In the genomic region with DNA sequence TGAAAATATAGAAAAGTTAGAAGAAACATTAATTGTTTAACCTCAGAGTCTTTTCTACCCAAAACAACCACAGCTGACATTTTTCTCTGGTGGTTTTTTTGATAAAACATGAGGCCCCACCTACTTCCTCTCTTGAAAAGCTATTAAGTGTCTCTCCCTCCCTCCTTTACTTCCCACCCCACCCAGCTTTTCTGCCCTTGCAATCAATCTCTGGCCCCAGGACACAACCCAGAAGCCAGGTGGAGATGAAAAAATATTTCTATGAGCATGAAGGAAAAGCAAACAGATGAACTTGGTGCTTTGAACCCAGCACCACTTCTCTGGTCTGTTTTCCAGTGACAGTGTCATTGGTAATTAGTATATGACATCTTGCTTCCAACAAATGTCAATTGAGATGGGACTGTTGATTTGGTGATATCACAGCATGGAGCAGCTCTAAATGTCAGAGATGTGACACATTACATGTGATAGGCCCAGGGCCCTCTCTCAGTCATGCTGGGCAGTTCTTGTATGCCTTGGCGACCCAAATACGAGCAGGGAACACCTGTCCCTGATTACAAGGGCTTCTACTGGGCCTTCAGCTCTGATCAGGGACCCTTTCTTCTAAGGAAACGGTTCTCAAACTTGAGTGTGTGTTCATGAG, we compare ENCODE assay signal across 13 cellular contexts. TPM values are rescaled to one million over a fixed set of nuclear protein-coding genes. Genes with fewer than 3 reads are reported as not detected.
A peak's percentile ranks its signal among the peaks of the same experiment; 100 is the strongest.
DNase-seq lines count a peak whose midpoint lies in the region; ATAC-seq and TF ChIP-seq lines count a peak whose summit lies in the region.
"Had no signal": no experiment of that assay in that cellular context is flagged by ENCODE, and none has a peak within 500 bp of the region (broad histone marks: within the 10 kb centered on the region; RNA-seq: fewer than 3 reads in every experiment).

No MANE protein-coding gene starts in this region.

- peak; percentile 24 for DNase-seq in NCI-H510A treated with DMSO at 0.1 percent for 48 hours (lab: John Stamatoyannopoulos, UW)
- DNase-seq in NCI-H510A (lab: John Stamatoyannopoulos, UW) = no peak
- DNase-seq in NCI-H69 (lab: John Stamatoyannopoulos, UW) = peak; percentile 40
- DNase-seq in activated T-cell treated with anti-CD3 and anti-CD28 coated beads, Interleukin-2, amount 50 U/mL, for 24 hours = no peak
- no peak for DNase-seq in natural killer cell
- no peak for DNase-seq in kidney tubule cell (ENCODE audit: low spot score)
- no peak for DNase-seq in NCI-H1436 treated with DMSO at 0.1 percent for 48 hours (lab: John Stamatoyannopoulos, UW)
- DNase-seq in GM23248 = no peak
- DNase-seq: EL had no signal

- no peaks in the 10 kb centered on the region for H3K27me3 Mint-ChIP-seq in activated T-cell treated with anti-CD3 and anti-CD28 coated beads, Interleukin-2, amount 50 U/mL, for 24 hours
- H3K27me3 Mint-ChIP-seq in natural killer cell (ENCODE audit: low read depth in 2 of 2) = no peaks in the 10 kb centered on the region

- whole genome bisulfite sequencing in GM23248 (ENCODE audit: low coverage in 1 of 2, low lambda C conversion rate in 2 of 2, missing lambda C conversion rate in 2 of 2), 2 experiments = 44% methylated on average over 3 of the region's 3 CpGs

- no peak overlapping the region for H3K9ac ChIP-seq in GM23248

- H4K20me1 ChIP-seq in GM23248 (ENCODE audit: insufficient read depth) = no peaks in the 10 kb centered on the region

- no peaks in the 10 kb centered on the region for H3K9me2 ChIP-seq in GM23248 (ENCODE audit: insufficient read depth)

- H3F3A ChIP-seq in GM23248 (ENCODE audit: insufficient read depth) = no peaks in the 10 kb centered on the region

- peaks cover 71% of the 10 kb centered on the region for H3K4me1 Mint-ChIP-seq in activated T-cell treated with anti-CD3 and anti-CD28 coated beads, Interleukin-2, amount 50 U/mL, for 24 hours (ENCODE audit: low read depth)
- H3K4me1 Mint-ChIP-seq in natural killer cell = peaks cover 68 to 72% of the 10 kb centered on the region in 2 donors
- H3K4me1 Mint-ChIP-seq: nephron had no signal

- H3K4me2 ChIP-seq in GM23248 (ENCODE audit: unreplicated experiment) = no peak overlapping the region

- H3K4me3 Mint-ChIP-seq in activated T-cell treated with anti-CD3 and anti-CD28 coated beads, Interleukin-2, amount 50 U/mL, for 24 hours = peak overlapping the region; percentile 46
- peak overlapping the region; percentile 68 for H3K4me3 Mint-ChIP-seq in natural killer cell
- H3K4me3 Mint-ChIP-seq: nephron had no signal

- no peaks in the 10 kb centered on the region for H3K79me2 ChIP-seq in GM23248 (ENCODE audit: insufficient read depth)

- no peaks in the 10 kb centered on the region for H3K4me1 ChIP-seq in GM23248 (ENCODE audit: insufficient read depth)

- no peak for TF ChIP-seq CTCF in natural killer cell (IDR thresholded peaks at IDR 0.05)

- peak overlapping the region; percentile 87 for H3K27ac Mint-ChIP-seq in activated T-cell treated with anti-CD3 and anti-CD28 coated beads, Interleukin-2, amount 50 U/mL, for 24 hours
- peak overlapping the region; percentile 89 to 96 for H3K27ac Mint-ChIP-seq in natural killer cell
- H3K27ac Mint-ChIP-seq: nephron had no signal

- H3K36me3 Mint-ChIP-seq in activated T-cell treated with anti-CD3 and anti-CD28 coated beads, Interleukin-2, amount 50 U/mL, for 24 hours (ENCODE audit: low read depth) = peaks cover 2% of the 10 kb centered on the region
- peaks cover 16% of the 10 kb centered on the region for H3K36me3 Mint-ChIP-seq in natural killer cell

- H3K27me3 ChIP-seq in GM23248 (replicated peaks; ENCODE audit: insufficient read depth) = peaks cover 21% of the 10 kb centered on the region

- H2AFZ ChIP-seq in GM23248 = no peak overlapping the region

- H3K27ac ChIP-seq in GM23248 = no peak overlapping the region

- intact Hi-C loops in natural killer cell (cut with micrococcal nuclease) = loop anchor here (1.0 to 2.0 kb wide), 2 partner anchors 16 to 54 kb away; no protein-coding TSS in a partner anchor

- ATAC-seq in natural killer cell = peak; percentile 38 to 46 (median 41)
- ATAC-seq: esophagus mucosa had no signal

- in situ Hi-C loops in GM23248 (cut with MboI) = no loop called here

- no peak overlapping the region for H3K4me3 ChIP-seq in GM23248
- H3K4me3 ChIP-seq: skin epidermis had no signal

- H3K36me3 ChIP-seq in GM23248 (ENCODE audit: low read depth) = no peaks in the 10 kb centered on the region

- H3K9me3 ChIP-seq in GM23248 (ENCODE audit: low read depth) = no peaks in the 10 kb centered on the region

- H3K9me3 Mint-ChIP-seq in activated T-cell treated with anti-CD3 and anti-CD28 coated beads, Interleukin-2, amount 50 U/mL, for 24 hours = peaks cover 2% of the 10 kb centered on the region
- H3K9me3 Mint-ChIP-seq in natural killer cell = peaks cover 0 to 3% of the 10 kb centered on the region in 2 donors

RNA-seq across cellular contexts. Expression of gene TMPRSS13, which starts 23.9 kb away (rescaled TPM):
- total RNA-seq in natural killer cell = 1 to 10 TPM; 1.6 to 1.8 (median 1.8) TPM
- not detected in 2 replicates for total RNA-seq in GM23248 (2014; rRNA removed; shearing (Covaris generic))
- not detected in 2 replicates for polyA plus RNA-seq in GM23248 (2016; fragmentation: Nextera tagmentation; extraction: Ambion mirVana)

RNA-seq across cellular contexts. Expression of gene IL10RA, which starts 33.0 kb away (rescaled TPM):
- total RNA-seq in natural killer cell = 100 to 1,000 TPM; 263 to 286 (median 268) TPM
- not detected in 2 replicates for total RNA-seq in GM23248 (2014; rRNA removed; shearing (Covaris generic))
- polyA plus RNA-seq in GM23248 (2016; fragmentation: Nextera tagmentation; extraction: Ambion mirVana) = not detected in 2 replicates
- total RNA-seq: HT-29 had no signal

Comparison
In these comparisons a context has a peak if more than half of its experiments do, and no peak if none do; other contexts are left out.
1. DNase-seq: peak in NCI-H510A treated with DMSO at 0.1 percent for 48 hours (single experiment) and NCI-H69 (single experiment); none in NCI-H510A (single experiment), activated T-cell treated with anti-CD3 and anti-CD28 coated beads, Interleukin-2, amount 50 U/mL, for 24 hours (single experiment), natural killer cell (single experiment), kidney tubule cell (single experiment), NCI-H1436 treated with DMSO at 0.1 percent for 48 hours (single experiment) and GM23248 (single experiment).
2. RNA of gene IL10RA, which starts 33.0 kb away (total RNA-seq): 263 to 286 TPM in natural killer cell; not detected in GM23248; every median in the first group is over 100 times any median in the second.